Comparison of ENCODE assay signal across 1 cellular context in the genomic region with DNA sequence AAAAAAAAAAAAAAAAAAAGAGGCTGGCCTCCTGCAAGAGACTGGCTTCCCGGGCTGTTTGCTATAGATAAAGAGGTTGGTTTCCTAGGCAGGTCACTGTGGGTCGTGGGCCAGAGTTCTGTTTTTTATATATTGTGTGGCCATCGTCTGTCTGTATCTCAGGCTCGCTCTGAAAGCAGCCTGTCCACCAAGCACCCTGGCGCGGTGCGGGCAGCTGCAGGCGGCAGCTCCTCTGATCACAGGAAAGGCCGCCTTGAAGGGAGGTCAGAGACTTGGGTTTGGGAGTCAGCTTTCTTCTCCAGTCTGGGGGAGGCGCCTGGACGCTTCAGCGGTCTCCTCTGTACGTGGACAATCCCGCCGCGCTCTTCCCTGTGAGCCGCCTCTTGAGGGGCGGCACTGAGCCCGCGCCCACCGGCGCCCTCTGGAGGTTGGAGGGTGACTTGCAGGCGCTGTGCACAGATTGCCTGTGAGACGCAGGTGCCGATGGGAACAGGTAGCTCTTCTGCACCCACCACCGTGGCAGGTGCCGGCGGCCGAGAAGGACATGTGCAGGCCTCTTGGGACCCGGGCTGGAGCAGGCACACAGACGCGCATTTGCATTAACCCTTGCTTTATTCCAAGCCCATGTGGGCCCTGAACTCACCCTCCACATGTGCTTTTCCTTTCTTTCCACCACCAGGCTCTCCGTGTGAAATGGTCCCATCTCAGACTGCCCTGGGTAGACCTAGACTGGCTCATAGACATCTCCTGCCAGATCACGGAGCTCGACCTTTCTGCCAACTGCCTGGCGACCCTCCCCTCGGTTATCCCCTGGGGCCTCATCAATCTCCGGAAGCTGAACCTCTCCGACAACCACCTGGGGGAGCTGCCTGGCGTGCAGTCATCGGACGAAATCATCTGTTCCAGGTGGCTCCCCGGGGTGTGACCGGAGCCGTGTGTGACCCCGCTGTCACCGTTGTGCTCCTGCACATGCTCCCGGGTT.
TF ChIP-seq lines count a peak whose summit lies in the region.

No MANE protein-coding gene starts in this region.

TF ChIP-seq in IMR-90, 13 proteins besides CTCF, POLR2A, EP300 and RAD21:
- no peak for TF ChIP-seq MXI1 (IDR thresholded peaks at IDR 0.05; ENCODE audit: borderline replicate concordance, low read depth, low read length)
- no peak for TF ChIP-seq MAZ (IDR thresholded peaks at IDR 0.05; ENCODE audit: borderline replicate concordance, low read depth, low read length)
- TF ChIP-seq CHD1 (IDR thresholded peaks at IDR 0.05; ENCODE audit: low read depth, low read length): no peak
- no peak for TF ChIP-seq FOS (IDR thresholded peaks at IDR 0.05; ENCODE audit: low read depth, low read length)
- TF ChIP-seq MAFK (IDR thresholded peaks at IDR 0.05; ENCODE audit: low read depth, low read length): no peak
- TF ChIP-seq NFE2L2 (IDR thresholded peaks at IDR 0.05; ENCODE audit: low read depth, low read length): no peak
- TF ChIP-seq, protein P1, sequence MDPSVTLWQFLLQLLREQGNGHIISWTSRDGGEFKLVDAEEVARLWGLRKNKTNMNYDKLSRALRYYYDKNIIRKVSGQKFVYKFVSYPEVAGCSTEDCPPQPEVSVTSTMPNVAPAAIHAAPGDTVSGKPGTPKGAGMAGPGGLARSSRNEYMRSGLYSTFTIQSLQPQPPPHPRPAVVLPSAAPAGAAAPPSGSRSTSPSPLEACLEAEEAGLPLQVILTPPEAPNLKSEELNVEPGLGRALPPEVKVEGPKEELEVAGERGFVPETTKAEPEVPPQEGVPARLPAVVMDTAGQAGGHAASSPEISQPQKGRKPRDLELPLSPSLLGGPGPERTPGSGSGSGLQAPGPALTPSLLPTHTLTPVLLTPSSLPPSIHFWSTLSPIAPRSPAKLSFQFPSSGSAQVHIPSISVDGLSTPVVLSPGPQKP (IDR thresholded peaks at IDR 0.05; ENCODE audit: borderline replicate concordance, low read depth, low read length): no peak
- TF ChIP-seq SMC3 (IDR thresholded peaks at IDR 0.05; ENCODE audit: low read depth, low read length): peak; percentile 59
